ENCODE assay signal across 1 cellular context in genomic region chr14:65485516-65485915, GRCh38.
TF ChIP-seq lines count a peak whose summit lies in the region.

No MANE protein-coding gene starts in this region.

TF ChIP-seq in GM23338, 12 proteins besides CTCF, POLR2A, EP300 and RAD21 (continued from another document):
- TF ChIP-seq ETS1 (IDR thresholded peaks at IDR 0.05) (no peak), POLR2AphosphoS5 (IDR thresholded peaks at IDR 0.05; ENCODE audit: low read depth) (no peak), EZH2phosphoT487 (IDR thresholded peaks at IDR 0.05; ENCODE audit: unreplicated experiment) (no peak), ZNF462 (CRISPR knock-in tag; IDR thresholded peaks at IDR 0.05) (no peak)
